In genomic region chr14:92726135-92726932, GRCh38 we compare ENCODE assay signal across 8 cellular contexts. TPM values are rescaled to one million over a fixed set of nuclear protein-coding genes. Genes with fewer than 3 reads are reported as not detected.
A peak's percentile ranks its signal among the peaks of the same experiment; 100 is the strongest.
DNase-seq lines count a peak whose midpoint lies in the region; ATAC-seq and TF ChIP-seq lines count a peak whose summit lies in the region.

No MANE protein-coding gene starts in this region.

- no peak for TF ChIP-seq CTCF in 22Rv1 (IDR thresholded peaks at IDR 0.05)
- TF ChIP-seq CTCF in testis (IDR thresholded peaks at IDR 0.05) = no peak

- intact Hi-C loops in testis (cut with DNase I; ENCODE audit: low total_unique reads) = no loop called here

- TF ChIP-seq POLR2A in testis (IDR thresholded peaks at IDR 0.05) = no peak

- H3K4me1 ChIP-seq in testis = peaks cover 13% of the 10 kb centered on the region

- no peaks in the 10 kb centered on the region for H3K9me3 ChIP-seq in testis

- no peak for ATAC-seq in HG03175 (IDR thresholded peaks at IDR 0.05; ENCODE audit: unreplicated experiment)

- H3K27ac ChIP-seq in 22Rv1 (peak overlapping the region; percentile 82), testis (peak overlapping the region; percentile 12 to 44)

- DNase-seq in HT-29 (ENCODE audit: low spot score) = peak; percentile 79
- DNase-seq in activated effector memory CD4-positive, alpha-beta T cell treated with Interleukin-2 at 50 U/mL for 16 hours = peak; percentile 22
- peak; percentile 90 for DNase-seq in hepatic stellate cell (ENCODE audit: low spot score)
- peak; percentile 75 for DNase-seq in testis
- DNase-seq in NCI-H128 (lab: John Stamatoyannopoulos, UW; ENCODE audit: unreplicated experiment) = no peak
- no peak for DNase-seq in NCI-H82 treated with DMSO at 0.1 percent for 48 hours (lab: John Stamatoyannopoulos, UW; ENCODE audit: unreplicated experiment)

- no peak overlapping the region for H3K4me3 ChIP-seq in testis

- no peaks in the 10 kb centered on the region for H3K36me3 ChIP-seq in testis (ENCODE audit: low read depth, missing control alignments)

- no peaks in the 10 kb centered on the region for H3K27me3 ChIP-seq in testis

- 65 to 71% methylated on average over 12 of the region's 12 CpGs for WGBS in testis, 2 donors

RNA-seq across cellular contexts. Expression of gene LGMN, which starts 22.1 kb away (rescaled TPM):
- total RNA-seq in HT-29 (2014; rRNA removed; shearing (Covaris generic)) = 51.5 and 62.2 TPM in 2 replicates
- total RNA-seq in testis = 100 to 1,000 TPM in 1 of 2 donors, 10 to 100 TPM in 1; 58.1 to 102 TPM
- polyA plus RNA-seq in testis (ENCODE audit: insufficient read depth, low read depth, low replicate concordance) = 88.9 TPM

Comparison
In these comparisons a context has a peak if more than half of its experiments do, and no peak if none do; other contexts are left out.
1. DNase-seq: peak in HT-29 (single experiment), activated effector memory CD4-positive, alpha-beta T cell treated with Interleukin-2 at 50 U/mL for 16 hours (single experiment), hepatic stellate cell (single experiment) and testis (single experiment); none in NCI-H128 (single experiment) and NCI-H82 treated with DMSO at 0.1 percent for 48 hours (single experiment).